Comparison of ENCODE assay signal across 20 cellular contexts in the genomic region with DNA sequence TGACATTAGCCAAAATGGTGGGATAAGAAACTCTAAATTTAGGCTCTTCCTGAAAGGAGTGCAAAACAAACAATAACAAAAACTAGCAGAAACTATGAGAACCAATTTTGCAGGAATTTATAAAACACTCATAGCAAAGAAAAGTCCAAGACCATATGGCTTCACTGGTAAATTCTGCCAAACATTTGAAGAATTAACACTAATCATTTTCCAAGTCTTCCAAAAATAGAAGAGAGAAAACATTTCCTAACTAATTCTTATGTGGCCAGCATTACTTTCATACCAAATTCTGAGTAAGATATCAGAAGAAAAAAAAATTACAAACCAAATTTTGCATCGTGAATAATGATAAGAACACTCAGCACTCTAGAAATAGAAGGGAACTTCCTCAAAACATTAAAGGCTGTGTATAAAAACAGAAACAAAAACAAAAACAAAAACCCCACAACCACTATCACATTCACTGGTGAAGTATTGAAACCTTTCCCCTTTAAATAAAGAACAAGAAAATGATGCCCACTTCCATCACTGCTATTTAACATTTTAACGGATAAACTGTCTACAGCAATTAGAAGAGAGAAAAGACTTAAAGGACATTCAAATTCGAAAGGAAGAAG.
DNase-seq lines count a peak whose midpoint lies in the region; ATAC-seq, FAIRE-seq and TF ChIP-seq lines count a peak whose summit lies in the region.
"Had no signal": no experiment of that assay in that cellular context is flagged by ENCODE, and none has a peak within 500 bp of the region (broad histone marks: within the 10 kb centered on the region; RNA-seq: fewer than 3 reads in every experiment).

No MANE protein-coding gene starts in this region.

- RAD21 ChIA-PET in GM12878 (lab: Charles Lee; ENCODE audit: unreplicated experiment) = no interaction called here

- TF ChIP-seq CTCF in GM12878 (IDR thresholded peaks at IDR 0.05 in 2 of 3, conservative IDR thresholded peaks at IDR 0.05 in 1 of 3; ENCODE audit: control insufficient read depth in 2 of 3, extremely low read depth in 1 of 3, insufficient read depth in 1 of 3, low read depth in 3 of 3, low read length in 3 of 3) = no peak
- no peak for TF ChIP-seq CTCF in PC-3 (conservative IDR thresholded peaks at IDR 0.05; ENCODE audit: low read depth, low read length)

- no peaks in the 10 kb centered on the region for H3F3A ChIP-seq in PC-3 (ENCODE audit: low read length, unreplicated experiment)

- H2AFZ ChIP-seq in GM12878 (ENCODE audit: control insufficient read depth, low read depth, low read length) (no peak overlapping the region), PC-3 (ENCODE audit: low read length) (no peak overlapping the region)

- H3K4me3 ChIP-seq in GM12878 (no peak overlapping the region), PC-3 (ENCODE audit: low read length) (no peak overlapping the region)

- intact Hi-C loops in GM12878 (cut with micrococcal nuclease; ENCODE audit: unreplicated experiment) = no loop called here
- intact Hi-C loops in PC-3 (cut with micrococcal nuclease) = no loop called here

- TF ChIP-seq RAD21 in GM12878 (IDR thresholded peaks at IDR 0.05; ENCODE audit: insufficient read depth, low read depth, low read length) = no peak

- CTCF ChIA-PET in GM12878 (lab: Yijun Ruan, JAX) = no interaction called here
- CTCF ChIA-PET in PC-3 (lab: Charles Lee) = no interaction called here

- no peaks in the 10 kb centered on the region for H3K4me1 ChIP-seq in GM12878 (ENCODE audit: control insufficient read depth, insufficient read depth, low read length)
- H3K4me1 ChIP-seq in PC-3 (ENCODE audit: insufficient read depth, low read length) = no peaks in the 10 kb centered on the region

- SMC1A ChIA-PET in GM12878 (lab: Charles Lee; ENCODE audit: uncharacterized antibody, unreplicated experiment) = no interaction called here

- 0% methylated on average over 3 of the region's 3 CpGs for WGBS in GM12878 (ENCODE audit: insufficient coverage, insufficient replicate concordance, low lambda C conversion rate, missing lambda C conversion rate)

- H3K9ac ChIP-seq in GM12878 (ENCODE audit: control insufficient read depth, insufficient read depth, low read length) (no peak overlapping the region), PC-3 (ENCODE audit: low read length) (no peak overlapping the region)

- in situ Hi-C loops in GM12878 (cut with MboI) = no loop called here

- H4K20me1 ChIP-seq in GM12878 (ENCODE audit: control insufficient read depth, insufficient read depth) = no peaks in the 10 kb centered on the region
- H4K20me1 ChIP-seq in PC-3 (ENCODE audit: low read length) = no peaks in the 10 kb centered on the region

- H3K4me2 ChIP-seq in GM12878 (ENCODE audit: control insufficient read depth, insufficient read depth) = no peak overlapping the region
- H3K4me2 ChIP-seq in PC-3 (ENCODE audit: low read length) = no peak overlapping the region

- DNase-seq in GM12878 (ENCODE audit: low read depth, low spot score) = no peak
- DNase-seq in PC-3 = no peak
- DNase-seq in COR-L47 (lab: John Stamatoyannopoulos, UW) = no peak
- no peak for DNase-seq in midbrain (lab: John Stamatoyannopoulos, UW)
- DNase-seq: Calu3; CD4-positive, alpha-beta memory T cell; DMS53; EL; H7; NCI-H1105; NCI-H1694; NCI-H2081 treated with DMSO at 0.1 percent for 48 hours; Right ventricle myocardium superior; SW 1271 had no signal

- no peak for TF ChIP-seq POLR2A in GM12878 (IDR thresholded peaks at IDR 0.05; ENCODE audit: low read depth, low read length)

- H3K36me3 ChIP-seq in GM12878 (ENCODE audit: control insufficient read depth in 2 of 2, insufficient read depth in 2 of 2, low read length in 1 of 2) (no peaks in the 10 kb centered on the region), PC-3 (ENCODE audit: low read depth, low read length) (no peaks in the 10 kb centered on the region)

- no TSS peak for BruUV-seq in GM12878 (replicated peaks; lab: Mats Ljungman, UMichigan)
- BruUV-seq in PC-3 (replicated peaks; lab: Mats Ljungman, UMichigan) = no TSS peak

- no peaks in the 10 kb centered on the region for H3K79me2 ChIP-seq in GM12878 (ENCODE audit: control insufficient read depth, insufficient read depth, low read length)
- no peaks in the 10 kb centered on the region for H3K79me2 ChIP-seq in PC-3 (ENCODE audit: low read length)

- no peak for FAIRE-seq in GM12878 (lab: Jason Lieb, UNC)
- FAIRE-seq: A204.1, GM12891 had no signal

- POLR2A ChIA-PET in GM12878 (lab: Charles Lee) (no interaction called here), PC-3 (lab: Charles Lee; ENCODE audit: unreplicated experiment) (no interaction called here)

- H3K9me3 ChIP-seq in GM12878 (replicated peaks; ENCODE audit: control insufficient read depth, insufficient read depth, low read length) = no peaks in the 10 kb centered on the region
- no peaks in the 10 kb centered on the region for H3K9me3 ChIP-seq in PC-3 (ENCODE audit: low read length)

- no peaks in the 10 kb centered on the region for H3K9me2 ChIP-seq in PC-3 (replicated peaks; ENCODE audit: low read length)

- TF ChIP-seq EP300 in GM12878 (IDR thresholded peaks at IDR 0.05; ENCODE audit: borderline replicate concordance in 1 of 2, control insufficient read depth in 1 of 2, low read depth in 2 of 2, low read length in 2 of 2) = no peak

- ATAC-seq in GM18517 (IDR thresholded peaks at IDR 0.05; ENCODE audit: unreplicated experiment) (peak; percentile 52), GM21717 (IDR thresholded peaks at IDR 0.05; ENCODE audit: unreplicated experiment) (peak; percentile 81), HG03342 (IDR thresholded peaks at IDR 0.05; ENCODE audit: unreplicated experiment) (peak; percentile 66), GM12878 (peak; percentile 43; the same call in 2 of the 3 replicates), PC-3 (no peak)
- no peak for ATAC-seq in activated CD4-positive, CD25-positive, alpha-beta regulatory T cell treated with anti-CD3 and anti-CD28 coated beads, Interleukin-2, amount 50 U/mL, for 24 hours

- H3K27me3 ChIP-seq in GM12878 (replicated peaks in 1 of 2; ENCODE audit: control insufficient read depth in 2 of 2, insufficient read depth in 2 of 2, low read length in 1 of 2) (no peaks in the 10 kb centered on the region), PC-3 (ENCODE audit: low read length) (no peaks in the 10 kb centered on the region)

- H3K27ac ChIP-seq in GM12878 (ENCODE audit: control insufficient read depth, insufficient read depth) (no peak overlapping the region), PC-3 (ENCODE audit: low read length) (no peak overlapping the region)

TF ChIP-seq in GM12878, 131 proteins besides CTCF, POLR2A, EP300 and RAD21:
- TF ChIP-seq MEF2B (IDR thresholded peaks at IDR 0.05; ENCODE audit: partially characterized antibody, poor library complexity, severe bottlenecking) (no peak), MXI1 (IDR thresholded peaks at IDR 0.05; ENCODE audit: low read depth, low read length) (no peak), SMC3 (IDR thresholded peaks at IDR 0.05; ENCODE audit: borderline replicate concordance, low read length) (no peak), SMAD1 (IDR thresholded peaks at IDR 0.05; ENCODE audit: low read depth, partially characterized antibody) (no peak), EZH2 (IDR thresholded peaks at IDR 0.05; ENCODE audit: borderline replicate concordance, control insufficient read depth, low read depth, low read length) (no peak), NRF1 (conservative IDR thresholded peaks at IDR 0.05; ENCODE audit: low read depth, low read length) (no peak), BMI1 (IDR thresholded peaks at IDR 0.05; ENCODE audit: borderline replicate concordance) (no peak), ZNF384 (IDR thresholded peaks at IDR 0.05; ENCODE audit: borderline replicate concordance, low read depth, low read length) (no peak), CHD4 (IDR thresholded peaks at IDR 0.05) (no peak)
- TF ChIP-seq, protein P1, sequence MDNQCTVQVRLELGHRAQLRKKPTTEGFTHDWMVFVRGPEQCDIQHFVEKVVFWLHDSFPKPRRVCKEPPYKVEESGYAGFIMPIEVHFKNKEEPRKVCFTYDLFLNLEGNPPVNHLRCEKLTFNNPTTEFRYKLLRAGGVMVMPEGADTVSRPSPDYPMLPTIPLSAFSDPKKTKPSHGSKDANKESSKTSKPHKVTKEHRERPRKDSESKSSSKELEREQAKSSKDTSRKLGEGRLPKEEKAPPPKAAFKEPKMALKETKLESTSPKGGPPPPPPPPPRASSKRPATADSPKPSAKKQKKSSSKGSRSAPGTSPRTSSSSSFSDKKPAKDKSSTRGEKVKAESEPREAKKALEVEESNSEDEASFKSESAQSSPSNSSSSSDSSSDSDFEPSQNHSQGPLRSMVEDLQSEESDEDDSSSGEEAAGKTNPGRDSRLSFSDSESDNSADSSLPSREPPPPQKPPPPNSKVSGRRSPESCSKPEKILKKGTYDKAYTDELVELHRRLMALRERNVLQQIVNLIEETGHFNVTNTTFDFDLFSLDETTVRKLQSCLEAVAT (IDR thresholded peaks at IDR 0.05) = no peak
- TF ChIP-seq, protein P2, sequence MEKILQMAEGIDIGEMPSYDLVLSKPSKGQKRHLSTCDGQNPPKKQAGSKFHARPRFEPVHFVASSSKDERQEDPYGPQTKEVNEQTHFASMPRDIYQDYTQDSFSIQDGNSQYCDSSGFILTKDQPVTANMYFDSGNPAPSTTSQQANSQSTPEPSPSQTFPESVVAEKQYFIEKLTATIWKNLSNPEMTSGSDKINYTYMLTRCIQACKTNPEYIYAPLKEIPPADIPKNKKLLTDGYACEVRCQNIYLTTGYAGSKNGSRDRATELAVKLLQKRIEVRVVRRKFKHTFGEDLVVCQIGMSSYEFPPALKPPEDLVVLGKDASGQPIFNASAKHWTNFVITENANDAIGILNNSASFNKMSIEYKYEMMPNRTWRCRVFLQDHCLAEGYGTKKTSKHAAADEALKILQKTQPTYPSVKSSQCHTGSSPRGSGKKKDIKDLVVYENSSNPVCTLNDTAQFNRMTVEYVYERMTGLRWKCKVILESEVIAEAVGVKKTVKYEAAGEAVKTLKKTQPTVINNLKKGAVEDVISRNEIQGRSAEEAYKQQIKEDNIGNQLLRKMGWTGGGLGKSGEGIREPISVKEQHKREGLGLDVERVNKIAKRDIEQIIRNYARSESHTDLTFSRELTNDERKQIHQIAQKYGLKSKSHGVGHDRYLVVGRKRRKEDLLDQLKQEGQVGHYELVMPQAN (conservative IDR thresholded peaks at IDR 0.05) = no peak

Comparison
In these comparisons a context has a peak if more than half of its experiments do, and no peak if none do; other contexts are left out.
1. ATAC-seq: peak in GM18517 (single experiment), GM21717 (single experiment), HG03342 (single experiment) and GM12878 (single experiment); none in PC-3 (single experiment) and activated CD4-positive, CD25-positive, alpha-beta regulatory T cell treated with anti-CD3 and anti-CD28 coated beads, Interleukin-2, amount 50 U/mL, for 24 hours (0 of 2).